ENCODE assay signal across 10 cellular contexts in genomic region chr22:46085831-46086576, GRCh38.
DNase-seq lines count a peak whose midpoint lies in the region; ATAC-seq and TF ChIP-seq lines count a peak whose summit lies in the region.
"Had no signal": no experiment of that assay in that cellular context is flagged by ENCODE, and none has a peak within 500 bp of the region (broad histone marks: within the 10 kb centered on the region; RNA-seq: fewer than 3 reads in every experiment).

No MANE protein-coding gene starts in this region.

- H3K4me1 ChIP-seq in psoas muscle = peaks cover 91% of the 10 kb centered on the region

- H3K36me3 ChIP-seq in SK-N-MC (ENCODE audit: insufficient read depth, low read length) (peaks cover 97% of the 10 kb centered on the region), psoas muscle (ENCODE audit: insufficient read depth in 1 of 2, low read depth in 1 of 2) (peaks cover 0 to 11% of the 10 kb centered on the region in 2 donors)

- no peaks in the 10 kb centered on the region for H3K27me3 ChIP-seq in psoas muscle (ENCODE audit: insufficient read depth in 3 of 3, low read length in 2 of 3)

- peak; percentile 1 to 54 (median 40) for ATAC-seq in psoas muscle
- ATAC-seq in HG03469 (IDR thresholded peaks at IDR 0.05; ENCODE audit: unreplicated experiment) = no peak
- no peak for ATAC-seq in GM21447 (IDR thresholded peaks at IDR 0.05; ENCODE audit: unreplicated experiment)

- DNase-seq in SK-N-MC (ENCODE audit: low read depth, low spot score) (no peak), fibroblast of the aortic adventitia (ENCODE audit: low read depth) (peak; percentile 87), psoas muscle (peak; percentile 91 to 92), DMS79 treated with DMSO at 0.1 percent for 48 hours (lab: John Stamatoyannopoulos, UW) (no peak), NCI-H69 (lab: John Stamatoyannopoulos, UW) (no peak)
- DNase-seq: DND-41, NCI-H1417 had no signal

- H3K9me3 ChIP-seq in SK-N-MC (ENCODE audit: low read depth, low read length) (no peaks in the 10 kb centered on the region), psoas muscle (no peaks in the 10 kb centered on the region)

- TF ChIP-seq CTCF in C4-2B (conservative IDR thresholded peaks at IDR 0.05) (no peak), fibroblast of the aortic adventitia (IDR thresholded peaks at IDR 0.05; ENCODE audit: insufficient read depth, low read length) (no peak), psoas muscle (IDR thresholded peaks at IDR 0.05) (no peak)

- 30 to 46% (median 35%) methylated on average over 31 to 37 of the region's 37 CpGs for WGBS in psoas muscle, 3 donors

- H3K4me3 ChIP-seq in SK-N-MC (peak overlapping the region; percentile 35), fibroblast of the aortic adventitia (ENCODE audit: low read depth, low read length) (peak overlapping the region; percentile 98), psoas muscle (peak overlapping the region; percentile 48)

- peak overlapping the region; percentile 93 for H3K27ac ChIP-seq in C4-2B
- peak overlapping the region; percentile 76 for H3K27ac ChIP-seq in SK-N-MC
- H3K27ac ChIP-seq in psoas muscle = peak overlapping the region; percentile 98

- H3K9ac ChIP-seq in SK-N-MC (ENCODE audit: insufficient read length) = peak overlapping the region; percentile 65

- intact Hi-C loops in psoas muscle (cut with DNase I) = no loop called here

Comparison
In these comparisons a context has a peak if more than half of its experiments do, and no peak if none do; other contexts are left out.
1. DNase-seq: peak in fibroblast of the aortic adventitia (single experiment) and psoas muscle (2 of 2); none in SK-N-MC (single experiment), DMS79 treated with DMSO at 0.1 percent for 48 hours (single experiment) and NCI-H69 (single experiment).
2. H3K4me3 ChIP-seq: peak in every context shown above with its lines; median percentile 98 in fibroblast of the aortic adventitia; 48 in psoas muscle; 35 in SK-N-MC.
3. ATAC-seq: peak in psoas muscle (4 of 4); none in HG03469 (single experiment) and GM21447 (single experiment).
4. Peak in every context shown above with its lines, with median percentiles within 50 percentile points of each other: H3K27ac ChIP-seq.